Comparison of ENCODE assay signal across 36 cellular contexts in genomic region chr12:69951108-69951507, GRCh38.
DNase-seq lines count a peak whose midpoint lies in the region; FAIRE-seq and TF ChIP-seq lines count a peak whose summit lies in the region.
"Had no signal": no experiment of that assay in that cellular context is flagged by ENCODE, and none has a peak within 500 bp of the region (broad histone marks: within the 10 kb centered on the region; RNA-seq: fewer than 3 reads in every experiment).

No MANE protein-coding gene starts in this region.

- H3K79me1 ChIP-seq in H1 (ENCODE audit: low read depth, low read length): no peaks in the 10 kb centered on the region

- H3K27me3 ChIP-seq in H1 (replicated peaks in 1 of 4; ENCODE audit: control insufficient read depth in 3 of 4, extremely low read depth in 1 of 4, insufficient read depth in 3 of 4, low read length in 3 of 4) (no peaks in the 10 kb centered on the region), BE2C (no peaks in the 10 kb centered on the region; the same call in 1 of the 2 replicates)
- H3K27me3 ChIP-seq: BLaER1; BLaER1 treated with 17β-estradiol and CSF1 and Interleukin-3, amounts not matched to agents 10 nM and 100 nM had no signal

- no peak overlapping the region for H4K5ac ChIP-seq in H1 (ENCODE audit: insufficient read length, low read depth, low read length)

- H3K4me1 Mint-ChIP-seq in endothelial cell (ENCODE audit: unreplicated experiment): peaks cover 38% of the 10 kb centered on the region
- H3K4me1 Mint-ChIP-seq: B cell; CD14-positive monocyte; CD4-positive, alpha-beta memory T cell; CD4-positive, CD25-positive, alpha-beta regulatory T cell; CD8-positive, alpha-beta memory T cell had no signal

- no peak overlapping the region for H2BK120ac ChIP-seq in H1 (replicated peaks; ENCODE audit: low read depth, low read length)

- no peaks in the 10 kb centered on the region for H3K9me3 Mint-ChIP-seq in endothelial cell (ENCODE audit: unreplicated experiment)
- H3K9me3 Mint-ChIP-seq: CD8-positive, alpha-beta memory T cell had no signal

- no peaks in the 10 kb centered on the region for H3K27me3 Mint-ChIP-seq in endothelial cell (ENCODE audit: unreplicated experiment)
- H3K27me3 Mint-ChIP-seq: B cell; CD4-positive, alpha-beta T cell; CD8-positive, alpha-beta memory T cell had no signal

- no peak overlapping the region for H3K27ac ChIP-seq in HEK293 (ENCODE audit: extremely low read depth, low read depth, low read length)
- H3K27ac ChIP-seq in H1 (ENCODE audit: low read depth, low read length): no peak overlapping the region
- H3K27ac ChIP-seq: 22Rv1; A549; BLaER1; BLaER1 treated with 17β-estradiol and CSF1 and Interleukin-3, amounts not matched to agents 10 nM and 100 nM; C4-2B had no signal

- peaks cover 6% of the 10 kb centered on the region; the same call in 1 of the 2 replicates for H3K4me1 ChIP-seq in HEK293 (ENCODE audit: control insufficient read depth, insufficient read depth, low read length)
- H3K4me1 ChIP-seq in H1 (replicated peaks in 1 of 4; ENCODE audit: control insufficient read depth in 3 of 4, insufficient read depth in 4 of 4, low read length in 3 of 4): peaks cover 0 to 4% (median 3%) of the 10 kb centered on the region in 4 experiments; a peak in 3 of 7 replicates
- no peaks in the 10 kb centered on the region for H3K4me1 ChIP-seq in BE2C
- H3K4me1 ChIP-seq: A549; BLaER1; BLaER1 treated with 17β-estradiol and CSF1 and Interleukin-3, amounts not matched to agents 10 nM and 100 nM; Caco-2 had no signal

- no peak for DNase-seq in HTR-8/SVneo (ENCODE audit: insufficient read length, low spot score)
- no peak for DNase-seq in H1 (ENCODE audit: low read depth in 1 of 2, low spot score in 2 of 2)
- DNase-seq in endothelial cell (ENCODE audit: low spot score): no peak
- DNase-seq in NOMO-1 treated with DMSO at 0.1 percent for 48 hours (lab: John Stamatoyannopoulos, UW; ENCODE audit: unreplicated experiment): no peak
- DNase-seq in BE2C: no peak
- DNase-seq in DMS 273 treated with DMSO at 0.1 percent for 48 hours (lab: John Stamatoyannopoulos, UW): no peak
- DNase-seq in AG08395 (ENCODE audit: low spot score): no peak
- DNase-seq: 8988T; ACHN; AML-193; C1 segment of cervical spinal cord; Caco-2; Calu3; CD4-positive, alpha-beta memory T cell; CD4-positive, alpha-beta T cell; CD4-positive, CD25-positive, alpha-beta regulatory T cell; CD8-positive, alpha-beta memory T cell; CD8-positive, alpha-beta T cell; COR-L47; DMS153; DMS53; DMS79; DMS79 treated with DMSO at 0.1 percent for 48 hours; DND-41; EL had no signal

- peaks cover 3% of the 10 kb centered on the region for H3K36me3 Mint-ChIP-seq in endothelial cell (ENCODE audit: low read depth, unreplicated experiment)
- H3K36me3 Mint-ChIP-seq: CD14-positive monocyte; CD4-positive, alpha-beta memory T cell; CD4-positive, CD25-positive, alpha-beta regulatory T cell; CD8-positive, alpha-beta T cell had no signal

- H3K23me2 ChIP-seq in H1 (ENCODE audit: low read depth, low read length): no peaks in the 10 kb centered on the region

- no peak overlapping the region for H2BK20ac ChIP-seq in H1 (ENCODE audit: low read length)

- 94% methylated on average over 3 of the region's 5 CpGs; no CpG with 5 or more reads in 1 of the 2 experiments for WGBS in H1 (ENCODE audit: extremely low coverage in 1 of 2, insufficient coverage in 1 of 2, insufficient read length in 1 of 2, insufficient replicate concordance in 2 of 2, low coverage in 1 of 2, low lambda C conversion rate in 2 of 2, missing lambda C conversion rate in 1 of 2), 2 experiments

- H3K18ac ChIP-seq in H1 (ENCODE audit: extremely low read depth, low read length): no peak overlapping the region

- no peak overlapping the region for H2AFZ ChIP-seq in H1 (ENCODE audit: low read length)

- H3K36me3 ChIP-seq in HEK293 (ENCODE audit: control insufficient read depth in 2 of 2, insufficient read depth in 1 of 2, low read length in 2 of 2) (no peaks in the 10 kb centered on the region), H1 (ENCODE audit: control insufficient read depth in 2 of 4, insufficient read depth in 4 of 4, low read length in 3 of 4) (no peaks in the 10 kb centered on the region), BE2C (no peaks in the 10 kb centered on the region)
- H3K36me3 ChIP-seq: BLaER1; BLaER1 treated with 17β-estradiol and CSF1 and Interleukin-3, amounts not matched to agents 10 nM and 100 nM had no signal

- H3K4me2 ChIP-seq in H1 (ENCODE audit: insufficient read depth in 1 of 2, low read depth in 2 of 2, low read length in 2 of 2): no peak overlapping the region
- H3K4me2 ChIP-seq: A549; BLaER1; BLaER1 treated with 17β-estradiol and CSF1 and Interleukin-3, amounts not matched to agents 10 nM and 100 nM had no signal

- peak overlapping the region; percentile 25 for H3K4me3 Mint-ChIP-seq in endothelial cell (ENCODE audit: unreplicated experiment)
- H3K4me3 Mint-ChIP-seq: B cell; CD14-positive monocyte; CD4-positive, alpha-beta memory T cell; CD4-positive, alpha-beta T cell; CD4-positive, CD25-positive, alpha-beta regulatory T cell; CD8-positive, alpha-beta memory T cell; CD8-positive, alpha-beta T cell had no signal

- POLR2A ChIA-PET in HEK293 (lab: Yijun Ruan, JAX): no interaction called here
- POLR2A ChIA-PET in H1 (lab: Charles Lee; ENCODE audit: partially characterized antibody): no interaction called here

- H4K91ac ChIP-seq in H1 (replicated peaks; ENCODE audit: insufficient read length, low read length): peak overlapping the region; percentile 62

- TF ChIP-seq CTCF in HEK293 (tag by site-specific recombination; IDR thresholded peaks at IDR 0.05) (no peak), H1 (IDR thresholded peaks at IDR 0.05; ENCODE audit: control extremely low read depth in 1 of 3, insufficient read depth in 1 of 3, low read depth in 1 of 3, low read length in 3 of 3) (no peak), endothelial cell (IDR thresholded peaks at IDR 0.05; ENCODE audit: unreplicated experiment) (no peak), BE2C (IDR thresholded peaks at IDR 0.05; ENCODE audit: low read depth, low read length) (no peak)

- TF ChIP-seq RAD21 in H1 (IDR thresholded peaks at IDR 0.05 in 1 of 2, conservative IDR thresholded peaks at IDR 0.05 in 1 of 2; ENCODE audit: low read depth in 2 of 2, low read length in 2 of 2): no peak

- no peak overlapping the region for H2BK5ac ChIP-seq in H1 (ENCODE audit: low read depth, low read length)

- no peak for TF ChIP-seq POLR2A in H1 (IDR thresholded peaks at IDR 0.05; ENCODE audit: control extremely low read depth in 1 of 2, low read depth in 2 of 2, low read length in 2 of 2)

- no peak overlapping the region for H4K8ac ChIP-seq in H1 (ENCODE audit: extremely low read depth, insufficient read depth, low read length)

- no peak overlapping the region for H2BK12ac ChIP-seq in H1 (ENCODE audit: low read depth, low read length)

- H3K23ac ChIP-seq in H1 (ENCODE audit: insufficient read length): no peak overlapping the region

- H3K79me2 ChIP-seq in H1 (ENCODE audit: control insufficient read depth in 1 of 2, insufficient read depth in 2 of 2, low read length in 2 of 2): no peaks in the 10 kb centered on the region

- peak; percentile 42 for FAIRE-seq in HTR-8/SVneo (lab: Jason Lieb, UNC)
- no peak for FAIRE-seq in H1 (lab: Jason Lieb, UNC)
- FAIRE-seq: A204.1, D721Med, G401.6 had no signal

- TF ChIP-seq EP300 in H1 (IDR thresholded peaks at IDR 0.05; ENCODE audit: borderline replicate concordance in 1 of 2, low read depth in 2 of 2, low read length in 2 of 2): no peak

- H3K27ac Mint-ChIP-seq in endothelial cell (ENCODE audit: unreplicated experiment): no peak overlapping the region
- H3K27ac Mint-ChIP-seq: B cell; CD14-positive monocyte; CD4-positive, alpha-beta memory T cell; CD4-positive, alpha-beta T cell; CD4-positive, CD25-positive, alpha-beta regulatory T cell; CD8-positive, alpha-beta memory T cell; CD8-positive, alpha-beta T cell had no signal

- H3K4me3 ChIP-seq in HEK293 (ENCODE audit: low read depth, low read length) (no peak overlapping the region), H1 (ENCODE audit: extremely low read depth in 1 of 4, insufficient read depth in 2 of 4, low read depth in 3 of 4, low read length in 4 of 4) (no peak overlapping the region), BE2C (ENCODE audit: low read depth, low read length) (no peak overlapping the region)
- H3K4me3 ChIP-seq: A549; BLaER1; BLaER1 treated with 17β-estradiol and CSF1 and Interleukin-3, amounts not matched to agents 10 nM and 100 nM had no signal

- no peak overlapping the region for H2AK5ac ChIP-seq in H1 (ENCODE audit: low read depth, low read length)

- H3K4ac ChIP-seq in H1 (replicated peaks; ENCODE audit: insufficient read length, low read depth, low read length): no peak overlapping the region

- CTCF ChIA-PET in HEK293 (lab: Yijun Ruan, JAX): no interaction called here
- CTCF ChIA-PET in H1 (lab: Charles Lee; ENCODE audit: partially characterized antibody): no interaction called here

- H3K9me3 ChIP-seq in HEK293 (ENCODE audit: control insufficient read depth, insufficient read depth, low read depth, low read length): no peaks in the 10 kb centered on the region
- H3K9me3 ChIP-seq in H1 (ENCODE audit: insufficient read depth in 2 of 2, low read depth in 1 of 2, low read length in 1 of 2): no peaks in the 10 kb centered on the region
- H3K9me3 ChIP-seq in BE2C: no peaks in the 10 kb centered on the region; the same call in 1 of the 2 replicates
- H3K9me3 ChIP-seq: A549, BLaER1, Caco-2 had no signal

- H2BK15ac ChIP-seq in H1 (ENCODE audit: low read length): peak overlapping the region; percentile 34; the same call in 1 of the 2 replicates

- no peak overlapping the region for H3K14ac ChIP-seq in H1 (ENCODE audit: insufficient read length)

- H3K9ac ChIP-seq in H1 (replicated peaks in 1 of 4; ENCODE audit: extremely low read depth in 1 of 4, low read depth in 3 of 4, low read length in 3 of 4): no peak overlapping the region
- H3K9ac ChIP-seq: BLaER1; BLaER1 treated with 17β-estradiol and CSF1 and Interleukin-3, amounts not matched to agents 10 nM and 100 nM had no signal

- H3K56ac ChIP-seq in H1 (replicated peaks; ENCODE audit: insufficient read length, low read depth, low read length): no peak overlapping the region

- no peaks in the 10 kb centered on the region for H4K20me1 ChIP-seq in H1 (replicated peaks in 1 of 2; ENCODE audit: control insufficient read depth in 1 of 2, insufficient read depth in 2 of 2, low read length in 2 of 2)
- H4K20me1 ChIP-seq: BLaER1; BLaER1 treated with 17β-estradiol and CSF1 and Interleukin-3, amounts not matched to agents 10 nM and 100 nM had no signal

TF ChIP-seq in HEK293, 187 proteins besides CTCF, POLR2A, EP300 and RAD21:
- TF ChIP-seq OSR2 (tag by site-specific recombination; IDR thresholded peaks at IDR 0.05) (no peak), ZNF548 (tag by site-specific recombination; IDR thresholded peaks at IDR 0.05) (peak; percentile 98)
